9 cellular contexts compared by ENCODE assay signal in the genomic region with DNA sequence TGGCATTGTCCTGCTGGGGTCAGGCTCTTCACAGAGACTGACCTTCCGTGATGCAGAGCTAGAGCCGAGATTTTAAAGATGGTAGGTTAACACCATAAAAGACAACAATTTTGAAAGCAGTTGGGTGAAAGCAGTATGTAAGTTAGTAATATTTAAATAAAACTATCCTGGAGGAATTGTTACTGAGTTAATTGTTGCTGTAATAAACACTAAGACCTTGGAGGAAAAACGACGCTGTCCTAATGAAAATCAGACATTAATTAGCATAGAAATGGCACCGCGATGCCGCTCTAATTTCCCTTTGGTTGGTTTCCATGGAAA. TPM values are rescaled to one million over a fixed set of nuclear protein-coding genes. Genes with fewer than 3 reads are reported as not detected.
DNase-seq lines count a peak whose midpoint lies in the region; ATAC-seq and TF ChIP-seq lines count a peak whose summit lies in the region.
"Had no signal": no experiment of that assay in that cellular context is flagged by ENCODE, and none has a peak within 500 bp of the region (broad histone marks: within the 10 kb centered on the region; RNA-seq: fewer than 3 reads in every experiment).

No MANE protein-coding gene starts in this region.

- DNase-seq in DMS 273 (lab: John Stamatoyannopoulos, UW; ENCODE audit: unreplicated experiment) (peak; percentile 49), DMS 273 treated with DMSO at 0.1 percent for 48 hours (lab: John Stamatoyannopoulos, UW) (no peak), WERI-Rb-1 (no peak), kidney epithelial cell (ENCODE audit: low read depth) (no peak), thoracic aorta (ENCODE audit: low spot score) (no peak), GM19240 (ENCODE audit: insufficient read length, low spot score) (no peak)

- H3K4me3 ChIP-seq in WERI-Rb-1 (ENCODE audit: low read depth, low read length) (peak overlapping the region; percentile 98), kidney epithelial cell (ENCODE audit: low read depth, low read length) (peak overlapping the region; percentile 40), thoracic aorta (peak overlapping the region; percentile 82)

- peaks cover 11% of the 10 kb centered on the region for H3K36me3 ChIP-seq in WERI-Rb-1
- no peaks in the 10 kb centered on the region for H3K36me3 ChIP-seq in kidney epithelial cell (ENCODE audit: control insufficient read depth, insufficient read depth, low read length)
- no peaks in the 10 kb centered on the region for H3K36me3 ChIP-seq in thoracic aorta

- H3K27ac ChIP-seq in WERI-Rb-1 (peak overlapping the region; percentile 95), thoracic aorta (peak overlapping the region in 1 of 2 donors; percentile 24)

- no peaks in the 10 kb centered on the region for H3K9me3 ChIP-seq in WERI-Rb-1 (ENCODE audit: severe bottlenecking)
- H3K9me3 ChIP-seq in thoracic aorta = no peaks in the 10 kb centered on the region

- H3K27me3 ChIP-seq in WERI-Rb-1 (ENCODE audit: insufficient read depth, low read depth, severe bottlenecking) = no peaks in the 10 kb centered on the region
- H3K27me3 ChIP-seq in kidney epithelial cell (ENCODE audit: control insufficient read depth, insufficient read depth, low read length) = no peaks in the 10 kb centered on the region
- H3K27me3 ChIP-seq in thoracic aorta (replicated peaks; ENCODE audit: insufficient read depth) = no peaks in the 10 kb centered on the region

- TF ChIP-seq CTCF in WERI-Rb-1 (IDR thresholded peaks at IDR 0.05; ENCODE audit: low read depth, low read length) (peak; percentile 41; the same call in 1 of the 2 replicates), kidney epithelial cell (IDR thresholded peaks at IDR 0.05; ENCODE audit: insufficient read depth, low read length, poor library complexity, severe bottlenecking) (no peak), thoracic aorta (IDR thresholded peaks at IDR 0.05) (no peak)

- ATAC-seq in thoracic aorta (ENCODE audit: insufficient number of reproducible peaks, low FRiP score, low read depth) (no peak), HG03196 (IDR thresholded peaks at IDR 0.05; ENCODE audit: unreplicated experiment) (no peak), GM21576 (IDR thresholded peaks at IDR 0.05; ENCODE audit: unreplicated experiment) (no peak)

- H3K4me1 ChIP-seq in thoracic aorta (ENCODE audit: control insufficient read depth in 1 of 2, low read depth in 2 of 2) = peaks cover 0 to 12% of the 10 kb centered on the region in 2 donors

RNA-seq across cellular contexts. Expression of a gene that starts 0.7 kb away (rescaled TPM):
- total RNA-seq in kidney epithelial cell = 16.7 and 16.8 TPM in 2 replicates
- 10 to 100 TPM; 10.7 to 22.2 TPM for total RNA-seq in thoracic aorta

RNA-seq across cellular contexts. Expression of a gene that starts 21.0 kb away (rescaled TPM):
- not detected in 2 replicates for total RNA-seq in kidney epithelial cell
- total RNA-seq in thoracic aorta = not detected
- total RNA-seq: activated CD8-positive, alpha-beta T cell treated with anti-CD3 and anti-CD28 coated beads for 36 hours had no signal

RNA-seq across cellular contexts. Expression of a gene that starts 32.2 kb away (rescaled TPM):
- total RNA-seq in kidney epithelial cell (152 and 161 TPM in 2 replicates), thoracic aorta (10 to 100 TPM; 77.5 to 84.5 TPM)

RNA-seq across cellular contexts. Expression of a gene that starts 36.0 kb away (rescaled TPM):
- 1.0 and 1.4 TPM in 2 replicates for total RNA-seq in kidney epithelial cell
- 10 to 100 TPM in 1 of 2 donors, 1 to 10 TPM in 1; 6.8 to 27.9 TPM for total RNA-seq in thoracic aorta

RNA-seq across cellular contexts. Expression of a gene that starts 45.8 kb away (rescaled TPM):
- 1.8 and 2.4 TPM in 2 replicates for total RNA-seq in kidney epithelial cell
- 1 to 10 TPM; 5.2 to 9.7 TPM for total RNA-seq in thoracic aorta

Comparison
In these comparisons a context has a peak if more than half of its experiments do, and no peak if none do; other contexts are left out.
1. H3K4me3 ChIP-seq: peak in every context shown above with its lines; median percentile 98 in WERI-Rb-1; 82 in thoracic aorta; 40 in kidney epithelial cell.